ENCODE assay signal across 26 cellular contexts in genomic region chr2:176668879-176669395, GRCh38.
A peak's percentile ranks its signal among the peaks of the same experiment; 100 is the strongest.
DNase-seq lines count a peak whose midpoint lies in the region; ATAC-seq and TF ChIP-seq lines count a peak whose summit lies in the region.
"Had no signal": no experiment of that assay in that cellular context is flagged by ENCODE, and none has a peak within 500 bp of the region (broad histone marks: within the 10 kb centered on the region; RNA-seq: fewer than 3 reads in every experiment).

No MANE protein-coding gene starts in this region.

- no peaks in the 10 kb centered on the region for H3K9me3 Mint-ChIP-seq in CD8-positive, alpha-beta T cell
- H3K9me3 Mint-ChIP-seq: neural crest cell, T-cell had no signal

- no peaks in the 10 kb centered on the region for H3K79me2 ChIP-seq in GM23248 (ENCODE audit: insufficient read depth)
- H3K79me2 ChIP-seq: parathyroid adenoma had no signal

- intact Hi-C loops in CD8-positive, alpha-beta T cell (cut with DNase I, micrococcal nuclease) = no loop called here

- no peak for ATAC-seq in CD8-positive, alpha-beta T cell
- ATAC-seq: right lobe of liver, T-cell had no signal

- no peak for TF ChIP-seq CTCF in suprapubic skin (IDR thresholded peaks at IDR 0.05)
- TF ChIP-seq CTCF in CD8-positive, alpha-beta T cell (IDR thresholded peaks at IDR 0.05) = no peak

- no peak overlapping the region for H3K4me3 Mint-ChIP-seq in CD8-positive, alpha-beta T cell
- H3K4me3 Mint-ChIP-seq: activated naive CD8-positive, alpha-beta T cell; immature natural killer cell; neural crest cell; T-cell had no signal

- CTCF ChIA-PET in CD8-positive, alpha-beta T cell (lab: Charles Lee) = interaction anchor here (0.6 kb wide), 1 partner anchor 671 kb away, joined by 3 read pairs; no protein-coding TSS in a partner anchor

- H3K27ac Mint-ChIP-seq in CD8-positive, alpha-beta T cell = no peak overlapping the region
- H3K27ac Mint-ChIP-seq: activated naive CD8-positive, alpha-beta T cell; immature natural killer cell; T-cell had no signal

- H3K9ac ChIP-seq in GM23248 (no peak overlapping the region), SK-N-MC (ENCODE audit: insufficient read length) (no peak overlapping the region)
- H3K9ac ChIP-seq: parathyroid adenoma had no signal

- no peaks in the 10 kb centered on the region for H3K9me2 ChIP-seq in GM23248 (ENCODE audit: insufficient read depth)

- no peaks in the 10 kb centered on the region for H4K20me1 ChIP-seq in GM23248 (ENCODE audit: insufficient read depth)

- TF ChIP-seq EP300 in suprapubic skin (IDR thresholded peaks at IDR 0.05) = no peak

- no peaks in the 10 kb centered on the region for H3K36me3 ChIP-seq in GM23248 (ENCODE audit: low read depth)
- H3K36me3 ChIP-seq in SK-N-MC (ENCODE audit: insufficient read depth, low read length) = no peaks in the 10 kb centered on the region
- H3K36me3 ChIP-seq in mesodermal cell (ENCODE audit: control insufficient read depth, insufficient read depth, low read length) = no peaks in the 10 kb centered on the region
- H3K36me3 ChIP-seq in suprapubic skin = no peaks in the 10 kb centered on the region
- H3K36me3 ChIP-seq in CD8-positive, alpha-beta T cell (ENCODE audit: insufficient read depth, low read length) = no peaks in the 10 kb centered on the region
- H3K36me3 ChIP-seq: right lobe of liver had no signal

- no peak for TF ChIP-seq POLR2A in suprapubic skin (IDR thresholded peaks at IDR 0.05)

- peak; percentile 47 for DNase-seq in GM23248
- DNase-seq in SK-N-MC (ENCODE audit: low read depth, low spot score) = no peak
- no peak for DNase-seq in suprapubic skin (ENCODE audit: low spot score in 2 of 2)
- DNase-seq in CD8-positive, alpha-beta T cell = no peak
- no peak for DNase-seq in anterior cingulate cortex (lab: John Stamatoyannopoulos, UW)
- no peak for DNase-seq in islet precursor cell
- DNase-seq in DMS153 treated with DMSO at 0.1 percent for 48 hours (lab: John Stamatoyannopoulos, UW; ENCODE audit: unreplicated experiment) = no peak
- DNase-seq: activated CD4-positive, alpha-beta T cell treated with anti-CD3 and anti-CD28 coated beads, Interleukin-2, amount 50 U/mL, for 48 hours; activated CD8-positive, alpha-beta memory T cell treated with anti-CD3 and anti-CD28 coated beads, Interleukin-2, amount 50 U/mL, for 4 hours; EL; foreskin fibroblast; immature natural killer cell; IMR-90; NCI-H1417; NCI-H2081 treated with DMSO at 0.1 percent for 48 hours; NCI-H345; NCI-H82; right lobe of liver; SHP77 treated with DMSO at 0.1 percent for 48 hours; T-cell had no signal

- peaks cover 15% of the 10 kb centered on the region; the same call in 1 of the 2 replicates for H3F3A ChIP-seq in GM23248 (ENCODE audit: insufficient read depth)

- H3K36me3 Mint-ChIP-seq in CD8-positive, alpha-beta T cell = no peaks in the 10 kb centered on the region
- H3K36me3 Mint-ChIP-seq: activated naive CD8-positive, alpha-beta T cell; immature natural killer cell; T-cell had no signal

- peaks cover 19% of the 10 kb centered on the region for H3K27me3 Mint-ChIP-seq in CD8-positive, alpha-beta T cell (ENCODE audit: low read depth)

- H3K4me1 ChIP-seq in GM23248 (ENCODE audit: insufficient read depth) (peaks cover 17% of the 10 kb centered on the region), mesodermal cell (ENCODE audit: control insufficient read depth, insufficient read depth, low read length, poor library complexity, severe bottlenecking) (no peaks in the 10 kb centered on the region), suprapubic skin (no peaks in the 10 kb centered on the region)
- H3K4me1 ChIP-seq in CD8-positive, alpha-beta T cell (ENCODE audit: insufficient read depth, low read length) = no peaks in the 10 kb centered on the region
- H3K4me1 ChIP-seq: parathyroid adenoma, right lobe of liver had no signal

- H3K27me3 ChIP-seq in GM23248 (replicated peaks; ENCODE audit: insufficient read depth) = no peaks in the 10 kb centered on the region
- H3K27me3 ChIP-seq in suprapubic skin = no peaks in the 10 kb centered on the region
- H3K27me3 ChIP-seq in CD8-positive, alpha-beta T cell (ENCODE audit: insufficient read depth, low read length) = no peaks in the 10 kb centered on the region
- H3K27me3 ChIP-seq: right lobe of liver had no signal

- H3K4me3 ChIP-seq in GM23248 (no peak overlapping the region), SK-N-MC (no peak overlapping the region), mesodermal cell (ENCODE audit: extremely low read depth, insufficient read depth, low read length, poor library complexity, severe bottlenecking) (no peak overlapping the region), suprapubic skin (no peak overlapping the region)
- H3K4me3 ChIP-seq in CD8-positive, alpha-beta T cell (ENCODE audit: low read depth, low read length) = no peak overlapping the region
- H3K4me3 ChIP-seq: right lobe of liver had no signal

- POLR2A ChIA-PET in CD8-positive, alpha-beta T cell (lab: Charles Lee) = no interaction called here

- H3K4me2 ChIP-seq in GM23248 (ENCODE audit: unreplicated experiment) = peak overlapping the region; percentile 24

- H3K9me3 ChIP-seq in GM23248 (ENCODE audit: low read depth) (no peaks in the 10 kb centered on the region), SK-N-MC (ENCODE audit: low read depth, low read length) (no peaks in the 10 kb centered on the region), mesodermal cell (ENCODE audit: control insufficient read depth, low read length) (no peaks in the 10 kb centered on the region), suprapubic skin (no peaks in the 10 kb centered on the region)
- no peaks in the 10 kb centered on the region for H3K9me3 ChIP-seq in CD8-positive, alpha-beta T cell (ENCODE audit: low read length)
- H3K9me3 ChIP-seq: right lobe of liver had no signal

- H3K4me1 Mint-ChIP-seq in CD8-positive, alpha-beta T cell (ENCODE audit: low read depth) = no peaks in the 10 kb centered on the region
- H3K4me1 Mint-ChIP-seq: immature natural killer cell, T-cell had no signal

- peak overlapping the region; percentile 66 for H2AFZ ChIP-seq in GM23248
- H2AFZ ChIP-seq: parathyroid adenoma had no signal

- in situ Hi-C loops in GM23248 (cut with MboI) = loop anchor here (10.0 kb wide), 1 partner anchor 476 kb away; no protein-coding TSS in a partner anchor

- H3K27ac ChIP-seq in GM23248 (peak overlapping the region; percentile 28), SK-N-MC (0 out of 2 replicates have a peak overlapping the region, but pooled peaks have one; percentile 12), mesodermal cell (ENCODE audit: low read depth, low read length, severe bottlenecking) (peak overlapping the region; percentile 26), suprapubic skin (peak overlapping the region; percentile 28)
- no peak overlapping the region for H3K27ac ChIP-seq in CD8-positive, alpha-beta T cell (ENCODE audit: low read depth, low read length)
- H3K27ac ChIP-seq: C4-2B, epithelial cell of prostate, parathyroid adenoma, right lobe of liver had no signal
